In genomic region chr13:31199849-31200635, GRCh38 we compare ENCODE assay signal across 8 cellular contexts. TPM values are rescaled to one million over a fixed set of nuclear protein-coding genes. Genes with fewer than 3 reads are reported as not detected.
DNase-seq lines count a peak whose midpoint lies in the region; ATAC-seq lines count a peak whose summit lies in the region.

TSS of gene B3GLCT (plus strand) at chr13:31199975. CDS start at chr13:31200085, 110 bp downstream.

- DNase-seq in EL, result peak; percentile 80
- peak; percentile 80 for DNase-seq in SK-MEL-5 (ENCODE audit: low read depth, low spot score)
- DNase-seq in activated naive CD4-positive, alpha-beta T cell treated with anti-CD3 and anti-CD28 coated beads, Interleukin-2, amount 10 ng/mL, durations not matched to agents 7 days and 5 days, result peak; percentile 78
- peak; percentile 91 for DNase-seq in germinal center (ENCODE audit: low spot score)
- DNase-seq in nucleus accumbens (lab: John Stamatoyannopoulos, UW), result peak in 45 of 56 donors; percentile 13 to 83 (median 63)
- peak; percentile 78 for DNase-seq in superior temporal gyrus (ENCODE audit: extremely low spot score)

- CTCF ChIA-PET in activated naive CD4-positive, alpha-beta T cell treated with anti-CD3 and anti-CD28 coated beads, Interleukin-2, amount 10 ng/mL, durations not matched to agents 7 days and 5 days (lab: Charles Lee), result interaction anchor here (1.1 to 1.2 kb wide), 3 partner anchors 11 to 224 kb away, joined by 4 to 5 read pairs (median 4); no protein-coding TSS in a partner anchor

- H3K9me3 ChIP-seq in KOPT-K1 (ENCODE audit: insufficient read depth, low read length, poor library complexity, severe bottlenecking), result no peaks in the 10 kb centered on the region

- H3K27me3 Mint-ChIP-seq in activated naive CD4-positive, alpha-beta T cell treated with anti-CD3 and anti-CD28 coated beads, Interleukin-2, amount 10 ng/mL, durations not matched to agents 7 days and 5 days, result peaks cover 14% of the 10 kb centered on the region

- H3K36me3 Mint-ChIP-seq in activated naive CD4-positive, alpha-beta T cell treated with anti-CD3 and anti-CD28 coated beads, Interleukin-2, amount 10 ng/mL, durations not matched to agents 7 days and 5 days, result no peaks in the 10 kb centered on the region

- H3K27ac ChIP-seq in KOPT-K1 (ENCODE audit: low read depth, low read length, poor library complexity, severe bottlenecking), result peak within 1 kb of the TSS; percentile 78

- H3K4me1 Mint-ChIP-seq in activated naive CD4-positive, alpha-beta T cell treated with anti-CD3 and anti-CD28 coated beads, Interleukin-2, amount 10 ng/mL, durations not matched to agents 7 days and 5 days, result peaks cover 20% of the 10 kb centered on the region

- H3K4me3 Mint-ChIP-seq in activated naive CD4-positive, alpha-beta T cell treated with anti-CD3 and anti-CD28 coated beads, Interleukin-2, amount 10 ng/mL, durations not matched to agents 7 days and 5 days, result peak within 1 kb of the TSS; percentile 84

- peak; percentile 83 for ATAC-seq in GM21786 (IDR thresholded peaks at IDR 0.05; ENCODE audit: unreplicated experiment)

- no peaks in the 10 kb centered on the region for H3K36me3 ChIP-seq in KOPT-K1 (ENCODE audit: insufficient read depth, low read length)

- H3K9me3 Mint-ChIP-seq in activated naive CD4-positive, alpha-beta T cell treated with anti-CD3 and anti-CD28 coated beads, Interleukin-2, amount 10 ng/mL, durations not matched to agents 7 days and 5 days, result no peaks in the 10 kb centered on the region

- peak within 1 kb of the TSS; percentile 92 for H3K27ac Mint-ChIP-seq in activated naive CD4-positive, alpha-beta T cell treated with anti-CD3 and anti-CD28 coated beads, Interleukin-2, amount 10 ng/mL, durations not matched to agents 7 days and 5 days

- in situ Hi-C loops in SK-MEL-5 (cut with HindIII; ENCODE audit: low pct_unique_long_range_greater_than_20kb, low sequenced_read_pairs), result no loop called here

RNA-seq across cellular contexts. Expression of gene B3GLCT, which starts in this region (rescaled TPM):
- total RNA-seq in SK-MEL-5 (2014; rRNA removed; shearing (Covaris generic)), result 7.7 and 8.2 TPM in 2 replicates
- 4.0 and 4.5 TPM in 2 replicates for polyA plus RNA-seq in SK-MEL-5 (2015; cell fraction: cytosol; rRNA removed)
- 4.1 and 6.2 TPM in 2 replicates for polyA plus RNA-seq in SK-MEL-5 (2015; cell fraction: nucleus; rRNA removed)

Comparison
In these comparisons a context has a peak if more than half of its experiments do, and no peak if none do; other contexts are left out.
1. Peak in every context shown above with its lines: DNase-seq, ATAC-seq and H3K27ac ChIP-seq.